In the genomic region with DNA sequence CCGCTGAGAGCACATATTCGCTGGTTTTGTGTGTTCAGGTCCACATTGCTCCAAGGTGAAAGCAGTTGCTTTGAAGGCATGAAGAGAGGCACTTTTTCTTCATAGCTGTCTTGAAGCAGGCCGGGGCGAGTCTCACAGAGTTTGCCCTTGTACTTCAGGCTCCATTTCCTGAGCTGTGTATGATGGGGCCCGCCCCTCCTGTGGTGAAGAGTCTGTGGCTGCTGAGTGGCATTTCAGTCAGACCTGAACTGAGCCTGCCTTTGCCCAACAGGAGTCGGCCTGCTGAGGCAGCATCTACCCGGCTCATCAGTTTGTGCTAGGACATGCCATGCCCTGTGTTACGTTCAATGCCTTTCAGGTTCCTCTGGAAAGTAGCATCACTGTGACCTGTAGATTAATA, we compare ENCODE assay signal across 10 cellular contexts. TPM values are rescaled to one million over a fixed set of nuclear protein-coding genes. Genes with fewer than 3 reads are reported as not detected.
DNase-seq lines count a peak whose midpoint lies in the region; FAIRE-seq and TF ChIP-seq lines count a peak whose summit lies in the region.
"Had no signal": no experiment of that assay in that cellular context is flagged by ENCODE, and none has a peak within 500 bp of the region (broad histone marks: within the 10 kb centered on the region; RNA-seq: fewer than 3 reads in every experiment).

No MANE protein-coding gene starts in this region.

- TF ChIP-seq POLR2A in esophagus squamous epithelium (IDR thresholded peaks at IDR 0.05), result no peak

- H3K27ac ChIP-seq in esophagus squamous epithelium, result peak overlapping the region in 2 of 4 donors; percentile 5 to 13

- H3K36me3 Mint-ChIP-seq in activated naive CD8-positive, alpha-beta T cell treated with anti-CD3 and anti-CD28 coated beads for 36 hours, result peaks cover 33% of the 10 kb centered on the region

- H3K36me3 ChIP-seq in esophagus squamous epithelium, result no peaks in the 10 kb centered on the region

- H3K4me1 Mint-ChIP-seq in activated naive CD8-positive, alpha-beta T cell treated with anti-CD3 and anti-CD28 coated beads for 36 hours, result peaks cover 87% of the 10 kb centered on the region

- peak; percentile 83 for FAIRE-seq in GM19239 (lab: Jason Lieb, UNC)

- H3K27me3 ChIP-seq in esophagus squamous epithelium, result no peaks in the 10 kb centered on the region

- intact Hi-C loops in esophagus squamous epithelium (cut with DNase I), result no loop called here

- no peak for DNase-seq in GM19239 (ENCODE audit: insufficient read length, low spot score)
- DNase-seq in T-helper 9 cell, result peak; percentile 68
- DNase-seq in activated naive CD8-positive, alpha-beta T cell treated with anti-CD3 and anti-CD28 coated beads for 36 hours, result peak; percentile 80
- DNase-seq in stimulated activated CD4-positive, alpha-beta T cell treated with anti-CD3 and anti-CD28 coated beads, Interleukin-4, amount 100 ng/mL, for 4 hours, result peak; percentile 62 to 75
- DNase-seq in esophagus squamous epithelium (lab: John Stamatoyannopoulos, UW), result no peak
- DNase-seq in AG08396 (ENCODE audit: low spot score), result no peak
- DNase-seq in GM10266 (ENCODE audit: extremely low spot score), result no peak
- DNase-seq in NCI-H1105 (lab: John Stamatoyannopoulos, UW), result no peak
- DNase-seq: dermis blood vessel endothelial cell, nucleus accumbens had no signal

- H3K27ac Mint-ChIP-seq in activated naive CD8-positive, alpha-beta T cell treated with anti-CD3 and anti-CD28 coated beads for 36 hours, result peak overlapping the region; percentile 90

- peaks cover 0 to 7% (median 1%) of the 10 kb centered on the region in 3 donors for H3K4me1 ChIP-seq in esophagus squamous epithelium

- WGBS in esophagus squamous epithelium, 2 donors, result 43 to 71% methylated on average over 5 to 7 of the region's 8 CpGs

- H3K9me3 ChIP-seq in esophagus squamous epithelium, result no peaks in the 10 kb centered on the region

- no peaks in the 10 kb centered on the region for H3K9me3 Mint-ChIP-seq in activated naive CD8-positive, alpha-beta T cell treated with anti-CD3 and anti-CD28 coated beads for 36 hours

- no peaks in the 10 kb centered on the region for H3K27me3 Mint-ChIP-seq in activated naive CD8-positive, alpha-beta T cell treated with anti-CD3 and anti-CD28 coated beads for 36 hours

- peak overlapping the region; percentile 15 for H3K4me3 Mint-ChIP-seq in activated naive CD8-positive, alpha-beta T cell treated with anti-CD3 and anti-CD28 coated beads for 36 hours

- TF ChIP-seq CTCF in esophagus squamous epithelium (IDR thresholded peaks at IDR 0.05), result no peak
- no peak for TF ChIP-seq CTCF in GM10266 (IDR thresholded peaks at IDR 0.05; ENCODE audit: control insufficient read depth, insufficient read depth, low read depth, missing control alignments)

- no peak overlapping the region for H3K4me3 ChIP-seq in esophagus squamous epithelium

RNA-seq across cellular contexts. Expression of a gene that starts 44.4 kb away (rescaled TPM):
- not detected for total RNA-seq in activated naive CD8-positive, alpha-beta T cell treated with anti-CD3 and anti-CD28 coated beads for 36 hours
- total RNA-seq in esophagus squamous epithelium, result not detected
- total RNA-seq: dermis blood vessel endothelial cell had no signal

Comparison
In these comparisons a context has a peak if more than half of its experiments do, and no peak if none do; other contexts are left out.
1. DNase-seq: peak in T-helper 9 cell (single experiment), activated naive CD8-positive, alpha-beta T cell treated with anti-CD3 and anti-CD28 coated beads for 36 hours (single experiment) and stimulated activated CD4-positive, alpha-beta T cell treated with anti-CD3 and anti-CD28 coated beads, Interleukin-4, amount 100 ng/mL, for 4 hours (2 of 2); none in GM19239 (single experiment), esophagus squamous epithelium (single experiment), AG08396 (single experiment), GM10266 (single experiment) and NCI-H1105 (single experiment).